24 cellular contexts compared by ENCODE assay signal in the genomic region with DNA sequence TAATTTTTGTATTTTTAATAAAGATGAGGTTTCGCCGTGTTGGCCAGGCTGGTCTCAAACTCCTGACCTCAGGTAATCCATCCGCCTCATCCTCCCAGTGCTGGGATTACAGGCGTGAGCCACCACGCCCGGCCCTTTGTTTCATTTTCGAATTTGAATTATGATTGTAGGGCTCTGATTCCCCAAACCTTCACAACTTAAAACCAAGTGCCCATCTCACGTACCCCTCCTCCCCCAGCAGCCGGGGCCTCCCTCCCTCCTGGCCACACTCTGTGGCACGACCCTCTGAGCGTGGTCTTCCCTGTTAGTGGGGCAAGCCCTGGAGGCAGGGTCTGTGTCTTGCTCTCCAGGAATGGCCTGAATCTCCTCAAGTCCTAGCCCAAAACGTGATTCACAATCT.
DNase-seq lines count a peak whose midpoint lies in the region; ATAC-seq and TF ChIP-seq lines count a peak whose summit lies in the region.
"Had no signal": no experiment of that assay in that cellular context is flagged by ENCODE, and none has a peak within 500 bp of the region (broad histone marks: within the 10 kb centered on the region; RNA-seq: fewer than 3 reads in every experiment).

No MANE protein-coding gene starts in this region.

- peak overlapping the region; percentile 53 for H3K27ac Mint-ChIP-seq in nephron progenitor cell
- H3K27ac Mint-ChIP-seq in activated T-cell treated with anti-CD3 and anti-CD28 coated beads, Interleukin-2, amount 50 U/mL, for 24 hours = no peak overlapping the region
- H3K27ac Mint-ChIP-seq: CD4-positive, alpha-beta memory T cell had no signal

- H3K4me1 ChIP-seq in right atrium auricular region = peaks cover 0 to 12% of the 10 kb centered on the region in 2 donors
- H3K4me1 ChIP-seq: BE2C had no signal

- no peak for TF ChIP-seq POLR2A in lower leg skin (IDR thresholded peaks at IDR 0.05)

- no peak for TF ChIP-seq CTCF in right atrium auricular region (IDR thresholded peaks at IDR 0.05)
- no peak for TF ChIP-seq CTCF in lower leg skin (IDR thresholded peaks at IDR 0.05)
- no peak for TF ChIP-seq CTCF in nephron progenitor cell (IDR thresholded peaks at IDR 0.05)

- H3K36me3 Mint-ChIP-seq in nephron progenitor cell (ENCODE audit: low read depth) = no peaks in the 10 kb centered on the region
- no peaks in the 10 kb centered on the region for H3K36me3 Mint-ChIP-seq in activated T-cell treated with anti-CD3 and anti-CD28 coated beads, Interleukin-2, amount 50 U/mL, for 24 hours (ENCODE audit: low read depth)
- H3K36me3 Mint-ChIP-seq: CD14-positive monocyte; CD4-positive, alpha-beta memory T cell had no signal

- H3K4me3 ChIP-seq in right atrium auricular region (no peak overlapping the region), lower leg skin (ENCODE audit: low read depth, poor library complexity, severe bottlenecking) (no peak overlapping the region)
- H3K4me3 ChIP-seq: A549; BLaER1 treated with 17β-estradiol and CSF1 and Interleukin-3, amounts not matched to agents 10 nM and 100 nM; GM23248 had no signal

- no peaks in the 10 kb centered on the region for H3K9me3 Mint-ChIP-seq in nephron progenitor cell
- no peaks in the 10 kb centered on the region for H3K9me3 Mint-ChIP-seq in activated T-cell treated with anti-CD3 and anti-CD28 coated beads, Interleukin-2, amount 50 U/mL, for 24 hours
- H3K9me3 Mint-ChIP-seq: H9 had no signal

- no peak overlapping the region for H3K27ac ChIP-seq in right atrium auricular region
- H3K27ac ChIP-seq: BLaER1 treated with 17β-estradiol and CSF1 and Interleukin-3, amounts not matched to agents 10 nM and 100 nM; GM23248 had no signal

- H3K4me1 Mint-ChIP-seq in nephron progenitor cell = peaks cover 27% of the 10 kb centered on the region
- H3K4me1 Mint-ChIP-seq in activated T-cell treated with anti-CD3 and anti-CD28 coated beads, Interleukin-2, amount 50 U/mL, for 24 hours (ENCODE audit: low read depth) = no peaks in the 10 kb centered on the region
- H3K4me1 Mint-ChIP-seq: CD4-positive, alpha-beta memory T cell; H9 had no signal

- H3K4me3 Mint-ChIP-seq in nephron progenitor cell = no peak overlapping the region
- H3K4me3 Mint-ChIP-seq in activated T-cell treated with anti-CD3 and anti-CD28 coated beads, Interleukin-2, amount 50 U/mL, for 24 hours = no peak overlapping the region
- H3K4me3 Mint-ChIP-seq: CD14-positive monocyte; CD4-positive, alpha-beta memory T cell; H9 had no signal

- H3K9me3 ChIP-seq in right atrium auricular region = no peaks in the 10 kb centered on the region
- H3K9me3 ChIP-seq: A549; BE2C; BLaER1 treated with 17β-estradiol and CSF1 and Interleukin-3, amounts not matched to agents 10 nM and 100 nM had no signal

- DNase-seq in right atrium auricular region (ENCODE audit: low spot score) (peak; percentile 23), cardiac septum (ENCODE audit: low spot score) (no peak), lower leg skin (ENCODE audit: low spot score in 2 of 2) (peak; percentile 6 to 34), nephron progenitor cell (no peak), posterior vena cava (ENCODE audit: low spot score) (peak; percentile 65)
- DNase-seq in activated T-cell treated with anti-CD3 and anti-CD28 coated beads, Interleukin-2, amount 50 U/mL, for 24 hours = no peak
- DNase-seq: 8988T; ACHN; AML-193; BE2C; Calu3; CD4-positive, alpha-beta memory T cell; COR-L47; DMS53; DMS79 treated with DMSO at 0.1 percent for 48 hours; GF-D8; GM23248; H9 had no signal

- WGBS in lower leg skin, 2 donors = 81 to 85% methylated on average over 12 of the region's 12 CpGs

- no peaks in the 10 kb centered on the region for H3K36me3 ChIP-seq in right atrium auricular region
- H3K36me3 ChIP-seq: BE2C; BLaER1 treated with 17β-estradiol and CSF1 and Interleukin-3, amounts not matched to agents 10 nM and 100 nM had no signal

- peaks cover 6% of the 10 kb centered on the region for H3K27me3 Mint-ChIP-seq in nephron progenitor cell (ENCODE audit: low read depth, poor library complexity)
- H3K27me3 Mint-ChIP-seq in activated T-cell treated with anti-CD3 and anti-CD28 coated beads, Interleukin-2, amount 50 U/mL, for 24 hours = peaks cover 5% of the 10 kb centered on the region

- H3K27me3 ChIP-seq in right atrium auricular region = no peaks in the 10 kb centered on the region
- H3K27me3 ChIP-seq: BLaER1 treated with 17β-estradiol and CSF1 and Interleukin-3, amounts not matched to agents 10 nM and 100 nM had no signal

- ATAC-seq in GM19397 (IDR thresholded peaks at IDR 0.05; ENCODE audit: unreplicated experiment) = no peak
- no peak for ATAC-seq in GM19328 (IDR thresholded peaks at IDR 0.05; ENCODE audit: unreplicated experiment)
- ATAC-seq: A549, HCT116 had no signal

- intact Hi-C loops in cardiac septum (cut with DNase I) = no loop called here
- intact Hi-C loops in lower leg skin (cut with DNase I; ENCODE audit: low total_unique reads) = loop anchor here (5.0 kb wide), 1 partner anchor 236 kb away; no protein-coding TSS in a partner anchor
- intact Hi-C loops in posterior vena cava (cut with DNase I) = no loop called here

Comparison
In these comparisons a context has a peak if more than half of its experiments do, and no peak if none do; other contexts are left out.
1. DNase-seq: peak in right atrium auricular region (single experiment), lower leg skin (2 of 2) and posterior vena cava (single experiment); none in cardiac septum (single experiment), nephron progenitor cell (single experiment) and activated T-cell treated with anti-CD3 and anti-CD28 coated beads, Interleukin-2, amount 50 U/mL, for 24 hours (single experiment).